Comparison of ENCODE assay signal across 26 cellular contexts in genomic region chr11:2968501-2968900, GRCh38. TPM values are rescaled to one million over a fixed set of nuclear protein-coding genes. Genes with fewer than 3 reads are reported as not detected.
"Had no signal": no experiment of that assay in that cellular context is flagged by ENCODE, and none has a peak within 500 bp of the region (broad histone marks: within the 10 kb centered on the region; RNA-seq: fewer than 3 reads in every experiment).

No MANE protein-coding gene starts in this region.

- H3K4me3 Mint-ChIP-seq: dendritic cell treated with granulocyte-macrophage colony-stimulating factor and Interleukin-4, amounts not matched to agents 40 ng/mL and 50 ng/mL, for 4 days; effector memory CD8-positive, alpha-beta T cell; endodermal cell had no signal

- H3K27ac Mint-ChIP-seq: dendritic cell treated with granulocyte-macrophage colony-stimulating factor and Interleukin-4, amounts not matched to agents 40 ng/mL and 50 ng/mL, for 4 days; effector memory CD8-positive, alpha-beta T cell had no signal

- H3K4me3 ChIP-seq: colonic mucosa, coronary artery, dorsolateral prefrontal cortex, esophagus muscularis mucosa, esophagus squamous epithelium, gastrocnemius medialis, gastroesophageal sphincter, heart left ventricle, heart right ventricle, hepatocyte had no signal

- H3K27me3 Mint-ChIP-seq: dendritic cell treated with granulocyte-macrophage colony-stimulating factor and Interleukin-4, amounts not matched to agents 40 ng/mL and 50 ng/mL, for 4 days; effector memory CD8-positive, alpha-beta T cell had no signal

- H3K4me1 ChIP-seq: colonic mucosa, esophagus muscularis mucosa, esophagus squamous epithelium, gastrocnemius medialis, gastroesophageal sphincter, heart right ventricle had no signal

- H3K27ac ChIP-seq: colonic mucosa, coronary artery, epithelial cell of prostate, esophagus muscularis mucosa, esophagus squamous epithelium, foreskin keratinocyte, gastrocnemius medialis, gastroesophageal sphincter, heart left ventricle, heart right ventricle, hepatocyte had no signal

- H3K9me3 Mint-ChIP-seq: dendritic cell treated with granulocyte-macrophage colony-stimulating factor and Interleukin-4, amounts not matched to agents 40 ng/mL and 50 ng/mL, for 4 days; effector memory CD8-positive, alpha-beta T cell; endodermal cell had no signal

- ATAC-seq: effector memory CD8-positive, alpha-beta T cell; esophagus mucosa; foreskin keratinocyte; gastrocnemius medialis; gastroesophageal sphincter; heart left ventricle; heart right ventricle had no signal

- DNase-seq: colonic mucosa; cortex of kidney; dermis blood vessel endothelial cell; dorsolateral prefrontal cortex; effector CD4-positive, alpha-beta T cell; effector CD8-positive, alpha-beta T cell; effector memory CD4-positive, alpha-beta T cell; effector memory CD8-positive, alpha-beta T cell; endodermal cell; erythroblast; esophagus squamous epithelium; foreskin fibroblast; foreskin keratinocyte; foreskin melanocyte; gastrocnemius medialis; glutamatergic neuron; heart left ventricle; heart right ventricle had no signal

- H3K27me3 ChIP-seq: colonic mucosa, dorsolateral prefrontal cortex, esophagus muscularis mucosa, esophagus squamous epithelium, foreskin keratinocyte, gastrocnemius medialis, gastroesophageal sphincter, heart left ventricle, heart right ventricle, hepatocyte had no signal

- H3K4me1 Mint-ChIP-seq: endodermal cell had no signal

- H3K9me3 ChIP-seq: colonic mucosa, esophagus muscularis mucosa, esophagus squamous epithelium, gastrocnemius medialis, gastroesophageal sphincter, heart left ventricle, heart right ventricle had no signal

RNA-seq across cellular contexts. Expression of gene PHLDA2, which starts 39.3 kb away (rescaled TPM):
- total RNA-seq: frontal cortex had no signal
